Comparison of ENCODE assay signal across 19 cellular contexts in genomic region chr20:18698735-18699380, GRCh38.
"Had no signal": no experiment of that assay in that cellular context is flagged by ENCODE, and none has a peak within 500 bp of the region (broad histone marks: within the 10 kb centered on the region; RNA-seq: fewer than 3 reads in every experiment).

No MANE protein-coding gene starts in this region.

- H3K9me3 ChIP-seq: MG63, SJSA1 had no signal

- H3K4me3 ChIP-seq: MG63, SJSA1, SK-N-MC had no signal

- H3K36me3 ChIP-seq: MG63, SJSA1 had no signal

- ATAC-seq: HepG2 had no signal

- DNase-seq: IMR-90, Karpas-422, KG1, MG63, NCI-H1092, NCI-H1436 treated with DMSO at 0.1 percent for 48 hours, NCI-H1694, NCI-H187 treated with DMSO at 0.1 percent for 48 hours, NCI-H2029 treated with DMSO at 0.1 percent for 48 hours, NCI-H2227 treated with DMSO at 0.1 percent for 48 hours, NCI-H524, NCI-H69, NCI-H774, Right ventricle myocardium superior, RPMI8226, SIG-M5 had no signal

- H3K27ac ChIP-seq: SJSA1, SK-N-MC had no signal

- H3K4me1 ChIP-seq: SJSA1 had no signal

- H3K27me3 ChIP-seq: MG63, SJSA1 had no signal
